25 cellular contexts compared by ENCODE assay signal in the genomic region with DNA sequence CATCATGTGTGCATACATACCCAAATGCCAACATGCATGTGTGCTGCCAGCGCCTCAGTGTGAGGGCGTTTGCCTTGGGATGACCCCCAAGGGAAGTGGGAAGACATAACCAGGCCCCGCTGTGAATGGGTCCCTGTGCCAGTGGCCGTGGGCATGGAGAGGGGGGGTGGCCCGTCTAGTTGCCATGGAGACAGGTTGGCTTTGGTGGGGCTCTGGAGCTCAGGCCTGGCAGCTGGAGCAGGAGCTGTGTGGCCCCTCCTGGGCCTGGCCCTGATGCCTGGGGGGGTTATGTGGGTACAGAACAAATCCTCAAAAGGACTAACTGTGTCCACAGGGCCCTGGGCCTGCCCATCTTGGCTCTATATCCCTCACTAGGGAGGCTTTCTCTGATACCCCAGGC. TPM values are rescaled to one million over a fixed set of nuclear protein-coding genes. Genes with fewer than 3 reads are reported as not detected.
"Had no signal": no experiment of that assay in that cellular context is flagged by ENCODE, and none has a peak within 500 bp of the region (broad histone marks: within the 10 kb centered on the region; RNA-seq: fewer than 3 reads in every experiment).

No MANE protein-coding gene starts in this region.

- H3K4me3 ChIP-seq: MG63, SJCRH30 had no signal

- ATAC-seq: Panc1, PC-3, T-cell had no signal

- FAIRE-seq: HTR-8/SVneo had no signal

- H3K9me3 ChIP-seq: MG63, SJCRH30 had no signal

- H3K36me3 ChIP-seq: MG63, SJCRH30 had no signal

- H3K27ac ChIP-seq: HL-60, RWPE1, SJCRH30 had no signal

- DNase-seq: Karpas-422; KG1; MG63; NCI-H1092; NCI-H1105 treated with DMSO at 0.1 percent for 48 hours; NCI-H1417 treated with DMSO at 0.1 percent for 48 hours; NCI-H187; NCI-H2029; NCI-H2171 treated with DMSO at 0.1 percent for 48 hours; NCI-H345; NCI-H446 treated with DMSO at 0.1 percent for 48 hours; NCI-H510A treated with DMSO at 0.1 percent for 48 hours; NCI-H526; NCI-H748 treated with DMSO at 0.1 percent for 48 hours; NK-92 treated with Interleukin-12 subunit alpha and Interleukin-12 subunit beta, amount 100 ng/mL, for 24 hours; PC-3; SHP77 treated with DMSO at 0.1 percent for 48 hours; SJCRH30; SW 1271; T-cell had no signal

- H3K27me3 ChIP-seq: MG63, SJCRH30 had no signal

- H3K4me1 ChIP-seq: SJCRH30 had no signal

RNA-seq across cellular contexts. Expression of a gene that starts 8.0 kb away (rescaled TPM):
- total RNA-seq: OCI-LY7 had no signal
